8 cellular contexts compared by ENCODE assay signal in the genomic region with DNA sequence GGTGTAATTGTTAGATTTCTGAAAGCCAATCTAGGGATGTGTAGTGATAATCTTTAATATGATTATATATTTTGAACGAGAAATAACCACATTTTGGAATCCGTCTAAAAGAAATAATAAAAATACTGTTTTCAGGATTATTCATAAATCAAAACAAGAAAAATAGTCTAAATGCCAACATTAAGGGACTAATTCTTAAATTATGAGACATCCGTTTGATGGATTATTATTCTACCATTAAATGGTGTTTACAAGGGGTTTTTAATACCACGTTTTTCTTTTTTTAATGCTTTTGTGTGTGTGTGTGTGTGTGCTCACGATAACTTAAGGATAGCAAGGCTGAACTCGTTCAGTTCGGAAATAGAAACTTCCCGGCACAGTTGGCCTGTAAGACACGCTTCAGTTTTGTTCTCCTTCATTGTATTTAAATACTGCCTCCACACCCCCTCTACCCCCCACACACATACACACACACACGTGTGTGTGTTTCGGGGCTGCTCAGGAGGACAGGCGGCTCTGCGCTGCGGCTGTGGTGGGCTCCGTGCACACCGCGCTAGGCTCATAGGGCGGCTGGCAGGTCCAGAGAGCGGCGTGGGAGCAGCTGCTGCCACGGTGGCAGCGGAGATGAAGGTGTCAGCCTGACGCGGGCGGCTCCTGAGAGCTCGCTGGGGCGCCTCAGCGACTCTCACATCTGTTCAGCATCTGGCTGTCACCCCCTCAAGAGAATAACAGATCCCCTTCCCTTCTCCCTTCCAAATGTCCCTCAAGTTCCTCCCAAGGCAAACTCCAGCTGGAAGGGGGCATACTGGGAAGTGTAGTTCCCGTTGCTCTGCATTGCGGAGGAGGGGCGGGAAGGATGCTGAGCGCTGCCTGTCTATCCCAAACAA. TPM values are rescaled to one million over a fixed set of nuclear protein-coding genes. Genes with fewer than 3 reads are reported as not detected.
A peak's percentile ranks its signal among the peaks of the same experiment; 100 is the strongest.
DNase-seq lines count a peak whose midpoint lies in the region; ATAC-seq and TF ChIP-seq lines count a peak whose summit lies in the region.

No MANE protein-coding gene starts in this region.

- H3K27me3 Mint-ChIP-seq in activated CD8-positive, alpha-beta T cell treated with anti-CD3 and anti-CD28 coated beads, Interleukin-2, amount 10 ng/mL, durations not matched to agents 7 days and 5 days (ENCODE audit: low read depth) = peaks cover 53% of the 10 kb centered on the region

- POLR2A ChIA-PET in activated CD8-positive, alpha-beta T cell treated with anti-CD3 and anti-CD28 coated beads, Interleukin-2, amount 10 ng/mL, durations not matched to agents 7 days and 5 days (lab: Charles Lee) = no interaction called here

- no peaks in the 10 kb centered on the region for H3K36me3 Mint-ChIP-seq in activated CD8-positive, alpha-beta T cell treated with anti-CD3 and anti-CD28 coated beads, Interleukin-2, amount 10 ng/mL, durations not matched to agents 7 days and 5 days (ENCODE audit: low read depth)

- DNase-seq in stimulated activated CD4-positive, alpha-beta T cell treated with anti-CD3 and anti-CD28 coated beads, Interleukin-12 subunit alpha, Interleukin-12 subunit beta, amount 100 ng/mL, for 4 hours = peak; percentile 30
- DNase-seq in stimulated activated CD4-positive, alpha-beta T cell treated with anti-CD3 and anti-CD28 coated beads, Interleukin-2, amount 100 ng/mL, for 48 hours = no peak
- peak; percentile 33 for DNase-seq in activated CD8-positive, alpha-beta T cell treated with anti-CD3 and anti-CD28 coated beads, Interleukin-2, amount 10 ng/mL, durations not matched to agents 7 days and 5 days
- DNase-seq in fibroblast of the aortic adventitia (ENCODE audit: low read depth) = peak; percentile 18

- CTCF ChIA-PET in activated CD8-positive, alpha-beta T cell treated with anti-CD3 and anti-CD28 coated beads, Interleukin-2, amount 10 ng/mL, durations not matched to agents 7 days and 5 days (lab: Charles Lee) = interaction anchor here (0.7 to 1.4 kb wide), 2 partner anchors 15 to 31 kb away, joined by 3 to 4 read pairs; no protein-coding TSS in a partner anchor

- peak; percentile 78 for ATAC-seq in activated CD8-positive, alpha-beta T cell treated with anti-CD3 and anti-CD28 coated beads, Interleukin-2, amount 10 ng/mL, durations not matched to agents 7 days and 5 days
- ATAC-seq in GM19395 (IDR thresholded peaks at IDR 0.05; ENCODE audit: unreplicated experiment) (no peak), GM21576 (IDR thresholded peaks at IDR 0.05; ENCODE audit: unreplicated experiment) (no peak), GM21825 (IDR thresholded peaks at IDR 0.05; ENCODE audit: unreplicated experiment) (no peak)

- no peaks in the 10 kb centered on the region for H3K4me1 ChIP-seq in rectal smooth muscle tissue (ENCODE audit: control insufficient read depth, insufficient read depth, low read length)

- H3K4me1 Mint-ChIP-seq in activated CD8-positive, alpha-beta T cell treated with anti-CD3 and anti-CD28 coated beads, Interleukin-2, amount 10 ng/mL, durations not matched to agents 7 days and 5 days (ENCODE audit: low read depth) = peaks cover 7% of the 10 kb centered on the region

- H3K27ac Mint-ChIP-seq in activated CD8-positive, alpha-beta T cell treated with anti-CD3 and anti-CD28 coated beads, Interleukin-2, amount 10 ng/mL, durations not matched to agents 7 days and 5 days = no peak overlapping the region

- H3K4me3 ChIP-seq in fibroblast of the aortic adventitia (ENCODE audit: low read depth, low read length) = peak overlapping the region; percentile 36
- H3K4me3 ChIP-seq in rectal smooth muscle tissue (ENCODE audit: low read length) = peak overlapping the region; percentile 62

- H3K9ac ChIP-seq in rectal smooth muscle tissue (ENCODE audit: low read length) = no peak overlapping the region

- peaks cover 14% of the 10 kb centered on the region for H3K27me3 ChIP-seq in rectal smooth muscle tissue (ENCODE audit: control insufficient read depth, insufficient read depth, low read length)

- H3K9me3 Mint-ChIP-seq in activated CD8-positive, alpha-beta T cell treated with anti-CD3 and anti-CD28 coated beads, Interleukin-2, amount 10 ng/mL, durations not matched to agents 7 days and 5 days (ENCODE audit: insufficient read depth) = no peaks in the 10 kb centered on the region

- peak overlapping the region; percentile 66 for H3K4me3 Mint-ChIP-seq in activated CD8-positive, alpha-beta T cell treated with anti-CD3 and anti-CD28 coated beads, Interleukin-2, amount 10 ng/mL, durations not matched to agents 7 days and 5 days

- no peaks in the 10 kb centered on the region for H3K36me3 ChIP-seq in rectal smooth muscle tissue (ENCODE audit: control insufficient read depth, insufficient read depth, low read length)

- no peak for TF ChIP-seq CTCF in fibroblast of the aortic adventitia (IDR thresholded peaks at IDR 0.05; ENCODE audit: insufficient read depth, low read length)

- no peak overlapping the region for H3K27ac ChIP-seq in rectal smooth muscle tissue (ENCODE audit: low read depth, low read length)

RNA-seq across cellular contexts. Expression of a gene that starts 23.0 kb away (rescaled TPM):
- 100 to 1,000 TPM; 227 TPM for total RNA-seq in activated CD8-positive, alpha-beta T cell treated with anti-CD3 and anti-CD28 coated beads, Interleukin-2, amount 10 ng/mL, durations not matched to agents 7 days and 5 days
- 41.0 and 123 TPM in 2 replicates for total RNA-seq in fibroblast of the aortic adventitia (ENCODE audit: low replicate concordance)

Comparison
In these comparisons a context has a peak if more than half of its experiments do, and no peak if none do; other contexts are left out.
1. DNase-seq: peak in stimulated activated CD4-positive, alpha-beta T cell treated with anti-CD3 and anti-CD28 coated beads, Interleukin-12 subunit alpha, Interleukin-12 subunit beta, amount 100 ng/mL, for 4 hours (single experiment), activated CD8-positive, alpha-beta T cell treated with anti-CD3 and anti-CD28 coated beads, Interleukin-2, amount 10 ng/mL, durations not matched to agents 7 days and 5 days (single experiment) and fibroblast of the aortic adventitia (single experiment); none in stimulated activated CD4-positive, alpha-beta T cell treated with anti-CD3 and anti-CD28 coated beads, Interleukin-2, amount 100 ng/mL, for 48 hours (0 of 2).